Comparison of ENCODE assay signal across 25 cellular contexts in the genomic region with DNA sequence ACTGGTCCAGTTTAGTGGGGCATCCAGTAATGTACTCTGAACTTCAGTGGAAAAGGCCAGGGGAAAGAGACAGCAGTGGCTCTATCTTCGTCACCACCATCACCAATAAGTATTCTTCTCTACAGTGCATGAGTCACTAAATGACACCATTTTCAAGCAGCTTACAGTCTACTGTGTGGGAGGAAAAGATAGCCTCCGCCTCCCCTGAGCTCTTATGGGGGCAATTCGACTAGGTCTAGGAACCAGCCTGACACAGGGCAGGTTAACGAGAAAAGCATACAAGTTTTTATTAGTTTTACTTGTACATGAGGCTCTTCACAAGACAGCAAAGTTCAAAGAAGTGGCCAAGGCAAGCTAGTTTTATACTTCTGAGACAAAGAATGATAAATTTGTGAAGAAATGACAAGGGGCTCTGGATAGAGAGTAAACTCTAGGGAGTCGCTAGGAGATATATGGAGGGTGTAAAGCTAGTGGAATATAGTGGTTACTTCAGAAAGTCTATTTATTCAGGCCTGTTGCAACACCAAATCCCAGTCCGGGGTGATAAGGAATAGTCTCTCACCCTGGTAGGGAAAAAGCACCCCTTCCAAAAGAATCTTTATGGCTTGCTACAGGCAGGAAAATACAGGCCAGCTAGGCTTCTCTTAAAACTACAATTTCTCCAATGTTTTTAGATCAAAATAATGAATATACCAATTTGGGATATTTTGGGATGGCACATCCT. TPM values are rescaled to one million over a fixed set of nuclear protein-coding genes. Genes with fewer than 3 reads are reported as not detected.
DNase-seq lines count a peak whose midpoint lies in the region; ATAC-seq lines count a peak whose summit lies in the region.
"Had no signal": no experiment of that assay in that cellular context is flagged by ENCODE, and none has a peak within 500 bp of the region (broad histone marks: within the 10 kb centered on the region; RNA-seq: fewer than 3 reads in every experiment).

No MANE protein-coding gene starts in this region.

- no peak overlapping the region for H3K9ac ChIP-seq in mesenchymal stem cell (ENCODE audit: low read length)

- H2AK5ac ChIP-seq in mesenchymal stem cell (ENCODE audit: low read length, severe bottlenecking): no peak overlapping the region

- H3K79me1 ChIP-seq in mesenchymal stem cell (replicated peaks; ENCODE audit: low read length, poor library complexity, severe bottlenecking): peaks cover 14% of the 10 kb centered on the region

- no peak overlapping the region for H3K14ac ChIP-seq in mesenchymal stem cell (ENCODE audit: low read length in 2 of 2)

- no peak overlapping the region for H3K23ac ChIP-seq in mesenchymal stem cell (ENCODE audit: low read length in 2 of 2)

- H3K36me3 ChIP-seq in mesenchymal stem cell (ENCODE audit: control insufficient read depth in 1 of 2, insufficient read depth in 2 of 2, low read depth in 1 of 2, low read length in 2 of 2): no peaks in the 10 kb centered on the region
- H3K36me3 ChIP-seq: breast epithelium, HAP-1, vagina had no signal

- peak overlapping the region; percentile 12 for H4K91ac ChIP-seq in mesenchymal stem cell (ENCODE audit: low read length)

- H3K27me3 ChIP-seq in right cardiac atrium (ENCODE audit: control insufficient read depth, insufficient read depth) (no peaks in the 10 kb centered on the region), mesenchymal stem cell (ENCODE audit: control insufficient read depth in 1 of 2, insufficient read depth in 1 of 2, low read length in 2 of 2) (no peaks in the 10 kb centered on the region)
- H3K27me3 ChIP-seq: breast epithelium, vagina had no signal

- no peaks in the 10 kb centered on the region for H3K36me3 Mint-ChIP-seq in activated naive CD4-positive, alpha-beta T cell treated with anti-CD3 and anti-CD28 coated beads, Interleukin-2, amount 50 U/mL, for 72 hours
- H3K36me3 Mint-ChIP-seq: naive thymus-derived CD4-positive, alpha-beta T cell had no signal

- no peak overlapping the region for H3K4ac ChIP-seq in mesenchymal stem cell (ENCODE audit: low read depth in 1 of 2, low read length in 2 of 2)

- H3K18ac ChIP-seq in mesenchymal stem cell (ENCODE audit: low read depth in 1 of 2, low read length in 2 of 2): no peak overlapping the region

- intact Hi-C loops in right cardiac atrium (cut with DNase I) (loop anchor here in 1 of 4 donors (10.0 kb wide), 1 partner anchor 284 kb away; no protein-coding TSS in a partner anchor), Right ventricle myocardium superior (cut with DNase I) (no loop called here)

- H2BK120ac ChIP-seq in mesenchymal stem cell (ENCODE audit: low read depth, low read length): no peak overlapping the region

- H4K8ac ChIP-seq in mesenchymal stem cell (ENCODE audit: low read length): no peak overlapping the region

- DNase-seq in right cardiac atrium: no peak
- no peak for DNase-seq in Right ventricle myocardium superior
- DNase-seq in mesenchymal stem cell: peak; percentile 29
- no peak for DNase-seq in activated naive CD4-positive, alpha-beta T cell treated with anti-CD3 and anti-CD28 coated beads, Interleukin-2, amount 50 U/mL, for 72 hours (ENCODE audit: low spot score in 2 of 2)
- DNase-seq: activated CD4-positive, alpha-beta memory T cell treated with anti-CD3 and anti-CD28 coated beads, Interleukin-2, amount 10 ng/mL, durations not matched to agents 7 days and 5 days; activated effector memory CD4-positive, alpha-beta T cell treated with anti-CD3 and anti-CD28 coated beads, Interleukin-2, amount 50 U/mL, for 16 hours; glutamatergic neuron; left cardiac atrium; mesendoderm; naive thymus-derived CD4-positive, alpha-beta T cell; NCI-H146; NCI-H526; stimulated activated CD4-positive, alpha-beta T cell treated with anti-CD3 and anti-CD28 coated beads, Interleukin-4, amount 100 ng/mL, for 4 hours; stimulated activated naive CD4-positive, alpha-beta T cell treated with Interleukin-2 at 50 U/mL for 16 hours had no signal

- WGBS in right cardiac atrium: 80% methylated on average over 6 of the region's 6 CpGs
- WGBS in mesenchymal stem cell: 81% methylated on average over 6 of the region's 6 CpGs

- H2BK12ac ChIP-seq in mesenchymal stem cell (ENCODE audit: low read length in 2 of 2): no peak overlapping the region

- no peak overlapping the region for H3K27ac Mint-ChIP-seq in activated naive CD4-positive, alpha-beta T cell treated with anti-CD3 and anti-CD28 coated beads, Interleukin-2, amount 50 U/mL, for 72 hours
- H3K27ac Mint-ChIP-seq: activated CD4-positive, alpha-beta memory T cell treated with anti-CD3 and anti-CD28 coated beads, Interleukin-2, amount 10 ng/mL, durations not matched to agents 7 days and 5 days; B cell; naive thymus-derived CD4-positive, alpha-beta T cell had no signal

- H2AFZ ChIP-seq in mesenchymal stem cell (ENCODE audit: low read depth, low read length): no peak overlapping the region

- H3K9me3 Mint-ChIP-seq in activated naive CD4-positive, alpha-beta T cell treated with anti-CD3 and anti-CD28 coated beads, Interleukin-2, amount 50 U/mL, for 72 hours: no peaks in the 10 kb centered on the region
- H3K9me3 Mint-ChIP-seq: activated CD4-positive, alpha-beta memory T cell treated with anti-CD3 and anti-CD28 coated beads, Interleukin-2, amount 10 ng/mL, durations not matched to agents 7 days and 5 days; naive thymus-derived CD4-positive, alpha-beta T cell had no signal

- no peaks in the 10 kb centered on the region for H3K4me1 ChIP-seq in right cardiac atrium (ENCODE audit: control insufficient read depth, insufficient read depth, low read length)
- peaks cover 16% of the 10 kb centered on the region for H3K4me1 ChIP-seq in mesenchymal stem cell (ENCODE audit: control insufficient read depth, insufficient read depth, low read depth, low read length)
- H3K4me1 ChIP-seq: breast epithelium had no signal

- no peak overlapping the region for H3K4me3 ChIP-seq in right cardiac atrium (ENCODE audit: low read length)
- H3K4me3 ChIP-seq in mesenchymal stem cell (ENCODE audit: insufficient read depth in 1 of 2, low read depth in 1 of 2, low read length in 2 of 2): no peak overlapping the region
- H3K4me3 ChIP-seq: breast epithelium, coronary artery, HAP-1, vagina had no signal

- H2BK15ac ChIP-seq in mesenchymal stem cell (ENCODE audit: low read depth, poor library complexity, severe bottlenecking): no peak overlapping the region

- no peak overlapping the region for H3K4me2 ChIP-seq in mesenchymal stem cell (ENCODE audit: low read length, poor library complexity, severe bottlenecking)

- ATAC-seq in right cardiac atrium (peak; percentile 36 to 60), Right ventricle myocardium superior (ENCODE audit: poor library complexity) (no peak), HG02885 (IDR thresholded peaks at IDR 0.05; ENCODE audit: poor library complexity, unreplicated experiment) (no peak), HG02798 (IDR thresholded peaks at IDR 0.05; ENCODE audit: poor library complexity, unreplicated experiment) (no peak)
- no peak for ATAC-seq in activated naive CD4-positive, alpha-beta T cell treated with anti-CD3 and anti-CD28 coated beads, Interleukin-2, amount 50 U/mL, for 72 hours
- ATAC-seq: activated CD4-positive, CD25-positive, alpha-beta regulatory T cell treated with anti-CD3 and anti-CD28 coated beads, Interleukin-2, amount 50 U/mL, for 24 hours; naive thymus-derived CD4-positive, alpha-beta T cell; Panc1 had no signal

- H3K9me3 ChIP-seq in right cardiac atrium (ENCODE audit: control insufficient read depth, low read length): no peaks in the 10 kb centered on the region
- no peaks in the 10 kb centered on the region for H3K9me3 ChIP-seq in mesenchymal stem cell (ENCODE audit: control insufficient read depth, low read length)
- H3K9me3 ChIP-seq: breast epithelium, HAP-1, vagina had no signal

- H2BK5ac ChIP-seq in mesenchymal stem cell (ENCODE audit: low read depth, low read length, poor library complexity, severe bottlenecking): no peak overlapping the region

- peak overlapping the region; percentile 12 for H3K27ac ChIP-seq in right cardiac atrium (ENCODE audit: low read length)
- peak overlapping the region; percentile 78 for H3K27ac ChIP-seq in cingulate gyrus (ENCODE audit: low read depth, low read length)
- H3K27ac ChIP-seq in mesenchymal stem cell (ENCODE audit: low read length, poor library complexity, severe bottlenecking): peak overlapping the region; percentile 33
- H3K27ac ChIP-seq in temporal lobe (ENCODE audit: low read depth, low read length): peak overlapping the region; percentile 87
- H3K27ac ChIP-seq: breast epithelium, coronary artery, vagina had no signal

RNA-seq across cellular contexts. Expression of gene SCD5, which starts 49.7 kb away (rescaled TPM):
- total RNA-seq in right cardiac atrium (10 to 100 TPM; 11.6 to 14.2 (median 12.0) TPM), Right ventricle myocardium superior (4.9 TPM), temporal lobe (271 TPM)
- 6.0 TPM for polyA plus RNA-seq in right cardiac atrium
- polyA plus RNA-seq in mesenchymal stem cell (2013, experiment 1 of 2): 5.9 TPM
- 6.0 TPM for polyA plus RNA-seq in mesenchymal stem cell (2013, experiment 2 of 2)
- total RNA-seq in activated naive CD4-positive, alpha-beta T cell treated with anti-CD3 and anti-CD28 coated beads, Interleukin-2, amount 50 U/mL, for 72 hours: 1 to 10 TPM in 1 of 2 donors, under 1 TPM in 1; 0.52 to 1.9 TPM
- total RNA-seq: B cell had no signal
- polyA plus RNA-seq: naive thymus-derived CD4-positive, alpha-beta T cell had no signal

Comparison
In these comparisons a context has a peak if more than half of its experiments do, and no peak if none do; other contexts are left out.
1. ATAC-seq: peak in right cardiac atrium (2 of 2); none in Right ventricle myocardium superior (single experiment), activated naive CD4-positive, alpha-beta T cell treated with anti-CD3 and anti-CD28 coated beads, Interleukin-2, amount 50 U/mL, for 72 hours (0 of 2), HG02885 (single experiment) and HG02798 (single experiment).
2. H3K27ac ChIP-seq: peak in every context shown above with its lines; median percentile 87 in temporal lobe; 78 in cingulate gyrus; 33 in mesenchymal stem cell; 12 in right cardiac atrium.
3. RNA of gene SCD5, which starts 49.7 kb away (total RNA-seq): 271 TPM in temporal lobe (single experiment); 11.6 to 14.2 TPM in right cardiac atrium, 4.9 TPM in Right ventricle myocardium superior (single experiment) and 0.52 to 1.9 TPM in activated naive CD4-positive, alpha-beta T cell treated with anti-CD3 and anti-CD28 coated beads, Interleukin-2, amount 50 U/mL, for 72 hours; every median in the first group is over 10 times any median in the second.